ENCODE assay signal across 8 cellular contexts in the genomic region with DNA sequence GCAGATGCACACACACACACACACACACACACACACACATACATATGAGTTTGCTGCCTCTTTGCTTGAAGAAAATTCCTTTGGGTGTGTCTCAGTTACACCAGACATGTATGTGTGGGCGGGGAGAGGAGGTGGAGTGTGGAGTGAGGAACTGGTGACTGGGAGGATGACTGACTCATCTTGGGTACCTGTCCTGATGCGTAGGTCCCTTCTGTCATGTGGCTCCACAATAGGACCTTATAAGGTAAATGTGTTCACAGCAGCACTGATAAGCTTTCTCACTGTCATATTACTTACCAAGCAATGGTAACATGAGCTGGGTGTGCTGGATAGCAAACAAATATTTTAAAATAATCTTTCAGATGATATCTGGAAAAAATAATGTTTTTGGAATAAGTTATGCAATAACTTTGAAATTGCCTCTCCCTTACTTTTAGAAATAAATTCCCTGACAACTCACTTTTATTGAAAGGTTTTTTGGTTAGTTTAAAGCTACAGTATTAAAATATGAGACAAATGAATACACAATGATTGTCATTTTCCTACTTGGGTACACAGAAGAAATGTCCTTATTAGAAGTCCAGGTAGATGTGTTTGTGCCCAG.
DNase-seq lines count a peak whose midpoint lies in the region; ATAC-seq lines count a peak whose summit lies in the region.

No MANE protein-coding gene starts in this region.

- ATAC-seq in HG02588 (IDR thresholded peaks at IDR 0.05; ENCODE audit: unreplicated experiment) = peak; percentile 47

- DNase-seq in ELR (ENCODE audit: low read depth) = peak; percentile 19
- peak; percentile 21 to 37 for DNase-seq in activated CD4-positive, alpha-beta T cell treated with anti-CD3 and anti-CD28 coated beads, Interleukin-2, amount 50 U/mL, for 4 hours
- DNase-seq in left kidney (ENCODE audit: low read depth, low spot score) = peak; percentile 24
- no peak for DNase-seq in NCI-H1417 (lab: John Stamatoyannopoulos, UW)
- DNase-seq in T-helper 9 cell = no peak
- DNase-seq in NCI-H2227 treated with DMSO at 0.1 percent for 48 hours (lab: John Stamatoyannopoulos, UW) = no peak
- DNase-seq in cerebellar nuclear complex (lab: John Stamatoyannopoulos, UW) = no peak

Comparison
In these comparisons a context has a peak if more than half of its experiments do, and no peak if none do; other contexts are left out.
1. DNase-seq: peak in ELR (single experiment), activated CD4-positive, alpha-beta T cell treated with anti-CD3 and anti-CD28 coated beads, Interleukin-2, amount 50 U/mL, for 4 hours (2 of 2) and left kidney (single experiment); none in NCI-H1417 (0 of 3), T-helper 9 cell (single experiment), NCI-H2227 treated with DMSO at 0.1 percent for 48 hours (single experiment) and cerebellar nuclear complex (0 of 2).